Comparison of ENCODE assay signal across 8 cellular contexts in genomic region chr12:113184900-113185179, GRCh38. TPM values are rescaled to one million over a fixed set of nuclear protein-coding genes. Genes with fewer than 3 reads are reported as not detected.
DNase-seq lines count a peak whose midpoint lies in the region; ATAC-seq and TF ChIP-seq lines count a peak whose summit lies in the region.

No MANE protein-coding gene starts in this region.

- DNase-seq in RWPE1 (ENCODE audit: low spot score) (peak; percentile 95), fibroblast of the aortic adventitia (ENCODE audit: low read depth) (peak; percentile 90), nephron progenitor cell (peak; percentile 84)
- peak; percentile 80 for DNase-seq in activated T-helper 9 cell treated with anti-CD3 and anti-CD28 coated beads, Interleukin-2, amount 50 U/mL, for 16 hours (ENCODE audit: low read depth)

- POLR2A ChIA-PET in RWPE1 (lab: Yijun Ruan, JAX; ENCODE audit: low non-redundant PET) = interaction anchor here (0.6 to 1.0 kb wide), 2 partner anchors 39 to 150 kb away, joined by 3 to 8 read pairs; no protein-coding TSS in a partner anchor

- peaks cover 30% of the 10 kb centered on the region for H3K4me1 Mint-ChIP-seq in nephron progenitor cell
- peaks cover 40% of the 10 kb centered on the region for H3K4me1 Mint-ChIP-seq in stimulated activated naive CD8-positive, alpha-beta T cell treated with anti-CD3 and anti-CD28 coated beads, Interleukin-15, Interleukin-2, amounts not matched to agents 100 ng/mL and 50 ng/mL, for 24 hours (ENCODE audit: low read depth)

- H3K9me3 ChIP-seq in DOHH2 (ENCODE audit: control insufficient read depth, insufficient read depth, low read length) = no peaks in the 10 kb centered on the region
- no peaks in the 10 kb centered on the region for H3K9me3 ChIP-seq in KOPT-K1 (ENCODE audit: insufficient read depth, low read length, poor library complexity, severe bottlenecking)

- peaks cover 75% of the 10 kb centered on the region for H3K36me3 ChIP-seq in DOHH2 (ENCODE audit: control insufficient read depth, low read length)
- H3K36me3 ChIP-seq in KOPT-K1 (ENCODE audit: insufficient read depth, low read length) = peaks cover 65% of the 10 kb centered on the region

- peak; percentile 72 for ATAC-seq in GM21737 (IDR thresholded peaks at IDR 0.05; ENCODE audit: unreplicated experiment)

- H3K4me1 ChIP-seq in DOHH2 (ENCODE audit: control insufficient read depth, low read length) = peaks cover 37% of the 10 kb centered on the region

- H4K20me1 ChIP-seq in DOHH2 (ENCODE audit: control insufficient read depth, insufficient read depth, low read depth, low read length) = peaks cover 7% of the 10 kb centered on the region; the same call in 1 of the 2 replicates

- no peak for TF ChIP-seq CTCF in DOHH2 (IDR thresholded peaks at IDR 0.05; ENCODE audit: low read depth, low read length, poor library complexity, severe bottlenecking)
- TF ChIP-seq CTCF in RWPE1 (conservative IDR thresholded peaks at IDR 0.05; ENCODE audit: low read depth) = no peak
- no peak for TF ChIP-seq CTCF in fibroblast of the aortic adventitia (IDR thresholded peaks at IDR 0.05; ENCODE audit: insufficient read depth, low read length)
- no peak for TF ChIP-seq CTCF in nephron progenitor cell (IDR thresholded peaks at IDR 0.05)

- H3K27ac ChIP-seq in DOHH2 (ENCODE audit: low read depth, low read length) = peak overlapping the region; percentile 83
- H3K27ac ChIP-seq in KOPT-K1 (ENCODE audit: low read depth, low read length, poor library complexity, severe bottlenecking) = peak overlapping the region; percentile 92
- peak overlapping the region; percentile 91 for H3K27ac ChIP-seq in RWPE1

- H3K4me3 Mint-ChIP-seq in nephron progenitor cell = peak overlapping the region; percentile 92
- peak overlapping the region; percentile 94 for H3K4me3 Mint-ChIP-seq in stimulated activated naive CD8-positive, alpha-beta T cell treated with anti-CD3 and anti-CD28 coated beads, Interleukin-15, Interleukin-2, amounts not matched to agents 100 ng/mL and 50 ng/mL, for 24 hours

- H3F3A ChIP-seq in DOHH2 (ENCODE audit: control insufficient read depth, insufficient read depth) = peaks cover 3% of the 10 kb centered on the region; the same call in 1 of the 2 replicates

- H3K36me3 Mint-ChIP-seq in nephron progenitor cell (ENCODE audit: low read depth) = peaks cover 46% of the 10 kb centered on the region
- peaks cover 35% of the 10 kb centered on the region for H3K36me3 Mint-ChIP-seq in stimulated activated naive CD8-positive, alpha-beta T cell treated with anti-CD3 and anti-CD28 coated beads, Interleukin-15, Interleukin-2, amounts not matched to agents 100 ng/mL and 50 ng/mL, for 24 hours (ENCODE audit: low read depth)

- peak overlapping the region; percentile 89 for H3K27ac Mint-ChIP-seq in nephron progenitor cell
- H3K27ac Mint-ChIP-seq in stimulated activated naive CD8-positive, alpha-beta T cell treated with anti-CD3 and anti-CD28 coated beads, Interleukin-15, Interleukin-2, amounts not matched to agents 100 ng/mL and 50 ng/mL, for 24 hours = peak overlapping the region; percentile 95

- peaks cover 90% of the 10 kb centered on the region for H3K79me2 ChIP-seq in DOHH2 (ENCODE audit: control insufficient read depth, low read length)

- H3K27me3 ChIP-seq in DOHH2 (ENCODE audit: control insufficient read depth, low read length) = no peaks in the 10 kb centered on the region

- CTCF ChIA-PET in RWPE1 (lab: Yijun Ruan, JAX) = interaction anchor here (0.6 to 2.4 kb wide), 2 partner anchors 10 to 678 kb away, joined by 3 to 8 read pairs; no protein-coding TSS in a partner anchor

- H3K9me3 Mint-ChIP-seq in nephron progenitor cell = no peaks in the 10 kb centered on the region
- H3K9me3 Mint-ChIP-seq in stimulated activated naive CD8-positive, alpha-beta T cell treated with anti-CD3 and anti-CD28 coated beads, Interleukin-15, Interleukin-2, amounts not matched to agents 100 ng/mL and 50 ng/mL, for 24 hours = no peaks in the 10 kb centered on the region

- no peaks in the 10 kb centered on the region for H3K9me2 ChIP-seq in DOHH2 (replicated peaks; ENCODE audit: control insufficient read depth, low read length)

- H3K4me3 ChIP-seq in DOHH2 (ENCODE audit: low read length) (peak overlapping the region; percentile 87), fibroblast of the aortic adventitia (ENCODE audit: low read depth, low read length) (peak overlapping the region; percentile 86)

- no peaks in the 10 kb centered on the region for H3K27me3 Mint-ChIP-seq in nephron progenitor cell (ENCODE audit: low read depth, poor library complexity)
- H3K27me3 Mint-ChIP-seq in stimulated activated naive CD8-positive, alpha-beta T cell treated with anti-CD3 and anti-CD28 coated beads, Interleukin-15, Interleukin-2, amounts not matched to agents 100 ng/mL and 50 ng/mL, for 24 hours = no peaks in the 10 kb centered on the region

- peak overlapping the region; percentile 92 for H3K4me2 ChIP-seq in DOHH2 (ENCODE audit: low read length)

RNA-seq across cellular contexts. Expression of gene DDX54, which starts 0.4 kb away (rescaled TPM):
- total RNA-seq in fibroblast of the aortic adventitia (ENCODE audit: low replicate concordance) = 31.2 and 107 TPM in 2 replicates

RNA-seq across cellular contexts. Expression of gene RITA1, which starts 0.7 kb away (rescaled TPM):
- total RNA-seq in fibroblast of the aortic adventitia (ENCODE audit: low replicate concordance) = 13.5 and 16.3 TPM in 2 replicates

RNA-seq across cellular contexts. Expression of gene CFAP73, which starts 35.3 kb away (rescaled TPM):
- not detected in 2 replicates for total RNA-seq in fibroblast of the aortic adventitia (ENCODE audit: low replicate concordance)

RNA-seq across cellular contexts. Expression of gene TPCN1, which starts 36.4 kb away (rescaled TPM):
- 11.4 and 20.4 TPM in 2 replicates for total RNA-seq in fibroblast of the aortic adventitia (ENCODE audit: low replicate concordance)

RNA-seq across cellular contexts. Expression of gene RASAL1, which starts 49.3 kb away (rescaled TPM):
- total RNA-seq in fibroblast of the aortic adventitia (ENCODE audit: low replicate concordance) = not detected in 2 replicates

Comparison
In these comparisons a context has a peak if more than half of its experiments do, and no peak if none do; other contexts are left out.
1. Peak in every context shown above with its lines: DNase-seq, ATAC-seq, H3K4me3 ChIP-seq and H3K27ac ChIP-seq.